ENCODE assay signal across 24 cellular contexts in genomic region chr1:193432979-193433587, GRCh38.
"Had no signal": no experiment of that assay in that cellular context is flagged by ENCODE, and none has a peak within 500 bp of the region (broad histone marks: within the 10 kb centered on the region; RNA-seq: fewer than 3 reads in every experiment).

No MANE protein-coding gene starts in this region.

- H3K4me1 ChIP-seq: Peyer's patch, SJCRH30 had no signal

- DNase-seq: Karpas-422, KG1, MG63, NCI-H1092, NCI-H1105 treated with DMSO at 0.1 percent for 48 hours, NCI-H1417 treated with DMSO at 0.1 percent for 48 hours, NCI-H146, NCI-H1694 treated with DMSO at 0.1 percent for 48 hours, NCI-H1930, NCI-H2081, NCI-H2107, NCI-H2171, NCI-H226, NCI-H446, NCI-H510A, NCI-H524 treated with DMSO at 0.1 percent for 48 hours, NCI-H69, NCI-H774, PC-9, Peyer's patch, SHP77 treated with DMSO at 0.1 percent for 48 hours, SJCRH30 had no signal

- H3K36me3 ChIP-seq: MG63, Peyer's patch, SJCRH30 had no signal

- H3K27ac ChIP-seq: PC-9, Peyer's patch, SJCRH30 had no signal

- H2AFZ ChIP-seq: PC-9 had no signal

- ATAC-seq: Right ventricle myocardium inferior, SK-N-SH treated with all-trans-retinoic acid at 6 μM for 48 hours had no signal

- H3K9me3 ChIP-seq: SJCRH30 had no signal

- H3K27me3 ChIP-seq: MG63, Peyer's patch, SJCRH30 had no signal

- H3K4me2 ChIP-seq: PC-9 had no signal

- H3K4me3 ChIP-seq: MG63, PC-9, Peyer's patch, SJCRH30 had no signal
